Comparison of ENCODE assay signal across 19 cellular contexts in the genomic region with DNA sequence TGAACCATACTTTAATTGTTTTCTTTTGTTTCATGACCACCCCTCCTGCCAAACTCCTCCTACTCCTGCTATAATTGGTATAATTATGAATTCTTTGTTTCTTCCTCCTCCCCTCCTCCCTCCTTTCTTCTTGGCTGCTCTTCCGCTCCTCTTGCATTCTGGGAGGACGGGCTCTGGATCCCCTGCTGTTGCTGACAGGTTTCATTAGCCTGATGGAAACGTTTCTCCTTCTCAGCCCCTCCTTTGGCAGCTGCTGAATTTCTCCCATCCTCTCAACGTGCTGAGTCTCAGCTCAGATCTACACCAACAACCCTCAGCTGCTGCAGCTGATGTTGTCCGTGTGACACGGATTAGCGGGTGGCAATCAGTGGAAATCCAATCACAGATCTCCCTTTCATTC.
DNase-seq lines count a peak whose midpoint lies in the region; ATAC-seq, FAIRE-seq and TF ChIP-seq lines count a peak whose summit lies in the region.
"Had no signal": no experiment of that assay in that cellular context is flagged by ENCODE, and none has a peak within 500 bp of the region (broad histone marks: within the 10 kb centered on the region; RNA-seq: fewer than 3 reads in every experiment).

No MANE protein-coding gene starts in this region.

- no peak overlapping the region for H3K27ac ChIP-seq in K562 (ENCODE audit: extremely low read depth, low read depth, low read length)
- H3K27ac ChIP-seq: left lung, sigmoid colon, VCaP had no signal

- no peaks in the 10 kb centered on the region for H3K79me2 ChIP-seq in K562 (ENCODE audit: control insufficient read depth, insufficient read depth, low read length)

- CTCF ChIA-PET in K562 (lab: Yijun Ruan, JAX; ENCODE audit: low intra/inter-chr PET ratio): no interaction called here

- no peak overlapping the region for H3K4me2 ChIP-seq in K562 (ENCODE audit: insufficient read depth, low read length)

- DNase-seq in NCI-H1092 (lab: John Stamatoyannopoulos, UW) (peak; percentile 11), NCI-H1092 treated with DMSO at 0.1 percent for 48 hours (lab: John Stamatoyannopoulos, UW) (no peak), LHCN-M2 (ENCODE audit: low read depth) (peak; percentile 41), K562 (ENCODE audit: extremely low read depth in 1 of 4, low spot score in 3 of 4) (no peak), nephron progenitor cell (no peak)
- DNase-seq in activated CD4-positive, alpha-beta T cell treated with anti-CD3 and anti-CD28 coated beads for 48 hours: no peak
- DNase-seq: 8988T; activated gamma-delta T cell; aorta; left lung; NCI-H1105 treated with DMSO at 0.1 percent for 48 hours; sigmoid colon; stimulated activated CD4-positive, alpha-beta T cell treated with anti-CD3 and anti-CD28 coated beads, Interleukin-4, amount 100 ng/mL, for 4 hours had no signal

- peak overlapping the region; percentile 35; the same call in 1 of the 2 replicates for H2AFZ ChIP-seq in K562 (ENCODE audit: low read depth, low read length)

- H3K36me3 Mint-ChIP-seq in nephron progenitor cell (ENCODE audit: low read depth): no peaks in the 10 kb centered on the region
- H3K36me3 Mint-ChIP-seq: natural killer cell treated with Interleukin-12 subunit alpha and Interleukin-12 subunit beta and Interleukin-15 and Interleukin-18, amount 100 ng/mL, for 72 hours had no signal

- H3K9me3 Mint-ChIP-seq in nephron progenitor cell: peaks cover 8% of the 10 kb centered on the region
- H3K9me3 Mint-ChIP-seq: natural killer cell treated with Interleukin-12 subunit alpha and Interleukin-12 subunit beta and Interleukin-15 and Interleukin-18, amount 100 ng/mL, for 72 hours had no signal

- no peak for TF ChIP-seq RAD21 in K562 (CRISPR knock-in tag; conservative IDR thresholded peaks at IDR 0.05 in 1 of 2, IDR thresholded peaks at IDR 0.05 in 1 of 2)

- in situ Hi-C loops in K562 (cut with MboI): no loop called here

- no peaks in the 10 kb centered on the region for H3K27me3 ChIP-seq in K562 (ENCODE audit: control insufficient read depth in 2 of 2, insufficient read depth in 2 of 2, low read length in 2 of 2)
- H3K27me3 ChIP-seq: sigmoid colon had no signal

- H3K36me3 ChIP-seq in K562 (ENCODE audit: control insufficient read depth, insufficient read depth, low read length): no peaks in the 10 kb centered on the region
- H3K36me3 ChIP-seq: left lung, sigmoid colon had no signal

- 70% methylated on average over 3 of the region's 7 CpGs for WGBS in K562 (ENCODE audit: insufficient coverage, low coverage, missing lambda C conversion rate)

- no peak overlapping the region for H3K4me3 ChIP-seq in K562
- H3K4me3 ChIP-seq: left lung, sigmoid colon had no signal

- H3K27ac Mint-ChIP-seq in nephron progenitor cell: peak overlapping the region; percentile 85
- H3K27ac Mint-ChIP-seq: natural killer cell treated with Interleukin-12 subunit alpha and Interleukin-12 subunit beta and Interleukin-15 and Interleukin-18, amount 100 ng/mL, for 72 hours had no signal

- FAIRE-seq in K562 (lab: Jason Lieb, UNC): no peak
- FAIRE-seq: GM18507, urothelium cell line had no signal

- no peak for TF ChIP-seq CTCF in K562 (IDR thresholded peaks at IDR 0.05 in 2 of 3, conservative IDR thresholded peaks at IDR 0.05 in 1 of 3; ENCODE audit: insufficient read depth in 2 of 3, low read depth in 1 of 3, low read length in 3 of 3)
- no peak for TF ChIP-seq CTCF in nephron progenitor cell (IDR thresholded peaks at IDR 0.05)

- POLR2A ChIA-PET in K562 (lab: Yijun Ruan, JAX): no interaction called here

- peaks cover 3% of the 10 kb centered on the region for H3K27me3 Mint-ChIP-seq in nephron progenitor cell (ENCODE audit: low read depth, poor library complexity)

- no peak overlapping the region for H3K9ac ChIP-seq in K562 (ENCODE audit: insufficient read depth in 1 of 2, low read depth in 2 of 2, low read length in 2 of 2)

- BruUV-seq in K562 (replicated peaks; lab: Mats Ljungman, UMichigan): no TSS peak

- H3K4me1 ChIP-seq in K562 (replicated peaks in 1 of 2; ENCODE audit: control insufficient read depth in 2 of 2, insufficient read depth in 2 of 2, low read length in 2 of 2): no peaks in the 10 kb centered on the region; a peak in 1 of 5 replicates
- H3K4me1 ChIP-seq: left lung, sigmoid colon had no signal

- H3K4me3 Mint-ChIP-seq in nephron progenitor cell: no peak overlapping the region
- H3K4me3 Mint-ChIP-seq: natural killer cell treated with Interleukin-12 subunit alpha and Interleukin-12 subunit beta and Interleukin-15 and Interleukin-18, amount 100 ng/mL, for 72 hours had no signal

- H3K9me3 ChIP-seq in K562 (replicated peaks; ENCODE audit: control insufficient read depth, insufficient read depth, low read depth, low read length): no peaks in the 10 kb centered on the region
- H3K9me3 ChIP-seq: left lung, sigmoid colon had no signal

- TF ChIP-seq POLR2A in K562 (conservative IDR thresholded peaks at IDR 0.05): no peak

- ATAC-seq in K562 (no peak), HG02870 (IDR thresholded peaks at IDR 0.05; ENCODE audit: unreplicated experiment) (no peak), GM18868 (IDR thresholded peaks at IDR 0.05; ENCODE audit: unreplicated experiment) (no peak)
- ATAC-seq: left lung; natural killer cell treated with Interleukin-12 subunit alpha and Interleukin-12 subunit beta and Interleukin-15 and Interleukin-18, amount 100 ng/mL, for 72 hours had no signal

- H3K9me1 ChIP-seq in K562 (ENCODE audit: control insufficient read depth, insufficient read depth, low read length): no peaks in the 10 kb centered on the region

- intact Hi-C loops in K562 (cut with micrococcal nuclease): no loop called here

- TF ChIP-seq EP300 in K562 (IDR thresholded peaks at IDR 0.05; ENCODE audit: low read length): no peak

- H4K20me1 ChIP-seq in K562 (replicated peaks; ENCODE audit: control insufficient read depth, insufficient read depth, low read length): no peaks in the 10 kb centered on the region

- H3K4me1 Mint-ChIP-seq in nephron progenitor cell: peaks cover 24% of the 10 kb centered on the region

TF ChIP-seq in K562, 482 proteins besides CTCF, POLR2A, EP300 and RAD21:
- TF ChIP-seq MEF2D (tag; conservative IDR thresholded peaks at IDR 0.05; ENCODE audit: low read depth) (no peak), SAFB (IDR thresholded peaks at IDR 0.05; ENCODE audit: borderline replicate concordance, low read depth, low read length) (no peak), ZNF23 (CRISPR knock-in tag; IDR thresholded peaks at IDR 0.05) (no peak), ZNF77 (CRISPR knock-in tag; IDR thresholded peaks at IDR 0.05) (no peak), ZC3H4 (CRISPR knock-in tag; IDR thresholded peaks at IDR 0.05; ENCODE audit: borderline replicate concordance) (no peak)
- TF ChIP-seq, protein P1, sequence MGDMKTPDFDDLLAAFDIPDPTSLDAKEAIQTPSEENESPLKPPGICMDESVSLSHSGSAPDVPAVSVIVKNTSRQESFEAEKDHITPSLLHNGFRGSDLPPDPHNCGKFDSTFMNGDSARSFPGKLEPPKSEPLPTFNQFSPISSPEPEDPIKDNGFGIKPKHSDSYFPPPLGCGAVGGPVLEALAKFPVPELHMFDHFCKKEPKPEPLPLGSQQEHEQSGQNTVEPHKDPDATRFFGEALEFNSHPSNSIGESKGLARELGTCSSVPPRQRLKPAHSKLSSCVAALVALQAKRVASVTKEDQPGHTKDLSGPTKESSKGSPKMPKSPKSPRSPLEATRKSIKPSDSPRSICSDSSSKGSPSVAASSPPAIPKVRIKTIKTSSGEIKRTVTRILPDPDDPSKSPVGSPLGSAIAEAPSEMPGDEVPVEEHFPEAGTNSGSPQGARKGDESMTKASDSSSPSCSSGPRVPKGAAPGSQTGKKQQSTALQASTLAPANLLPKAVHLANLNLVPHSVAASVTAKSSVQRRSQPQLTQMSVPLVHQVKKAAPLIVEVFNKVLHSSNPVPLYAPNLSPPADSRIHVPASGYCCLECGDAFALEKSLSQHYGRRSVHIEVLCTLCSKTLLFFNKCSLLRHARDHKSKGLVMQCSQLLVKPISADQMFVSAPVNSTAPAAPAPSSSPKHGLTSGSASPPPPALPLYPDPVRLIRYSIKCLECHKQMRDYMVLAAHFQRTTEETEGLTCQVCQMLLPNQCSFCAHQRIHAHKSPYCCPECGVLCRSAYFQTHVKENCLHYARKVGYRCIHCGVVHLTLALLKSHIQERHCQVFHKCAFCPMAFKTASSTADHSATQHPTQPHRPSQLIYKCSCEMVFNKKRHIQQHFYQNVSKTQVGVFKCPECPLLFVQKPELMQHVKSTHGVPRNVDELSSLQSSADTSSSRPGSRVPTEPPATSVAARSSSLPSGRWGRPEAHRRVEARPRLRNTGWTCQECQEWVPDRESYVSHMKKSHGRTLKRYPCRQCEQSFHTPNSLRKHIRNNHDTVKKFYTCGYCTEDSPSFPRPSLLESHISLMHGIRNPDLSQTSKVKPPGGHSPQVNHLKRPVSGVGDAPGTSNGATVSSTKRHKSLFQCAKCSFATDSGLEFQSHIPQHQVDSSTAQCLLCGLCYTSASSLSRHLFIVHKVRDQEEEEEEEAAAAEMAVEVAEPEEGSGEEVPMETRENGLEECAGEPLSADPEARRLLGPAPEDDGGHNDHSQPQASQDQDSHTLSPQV (IDR thresholded peaks at IDR 0.05): no peak
- TF ChIP-seq, protein P2, sequence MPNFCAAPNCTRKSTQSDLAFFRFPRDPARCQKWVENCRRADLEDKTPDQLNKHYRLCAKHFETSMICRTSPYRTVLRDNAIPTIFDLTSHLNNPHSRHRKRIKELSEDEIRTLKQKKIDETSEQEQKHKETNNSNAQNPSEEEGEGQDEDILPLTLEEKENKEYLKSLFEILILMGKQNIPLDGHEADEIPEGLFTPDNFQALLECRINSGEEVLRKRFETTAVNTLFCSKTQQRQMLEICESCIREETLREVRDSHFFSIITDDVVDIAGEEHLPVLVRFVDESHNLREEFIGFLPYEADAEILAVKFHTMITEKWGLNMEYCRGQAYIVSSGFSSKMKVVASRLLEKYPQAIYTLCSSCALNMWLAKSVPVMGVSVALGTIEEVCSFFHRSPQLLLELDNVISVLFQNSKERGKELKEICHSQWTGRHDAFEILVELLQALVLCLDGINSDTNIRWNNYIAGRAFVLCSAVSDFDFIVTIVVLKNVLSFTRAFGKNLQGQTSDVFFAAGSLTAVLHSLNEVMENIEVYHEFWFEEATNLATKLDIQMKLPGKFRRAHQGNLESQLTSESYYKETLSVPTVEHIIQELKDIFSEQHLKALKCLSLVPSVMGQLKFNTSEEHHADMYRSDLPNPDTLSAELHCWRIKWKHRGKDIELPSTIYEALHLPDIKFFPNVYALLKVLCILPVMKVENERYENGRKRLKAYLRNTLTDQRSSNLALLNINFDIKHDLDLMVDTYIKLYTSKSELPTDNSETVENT (CRISPR knock-in tag; IDR thresholded peaks at IDR 0.05): no peak

Comparison
In these comparisons a context has a peak if more than half of its experiments do, and no peak if none do; other contexts are left out.
1. DNase-seq: peak in NCI-H1092 (single experiment) and LHCN-M2 (single experiment); none in NCI-H1092 treated with DMSO at 0.1 percent for 48 hours (single experiment), K562 (0 of 4), nephron progenitor cell (single experiment) and activated CD4-positive, alpha-beta T cell treated with anti-CD3 and anti-CD28 coated beads for 48 hours (single experiment).